19 cellular contexts compared by ENCODE assay signal in the genomic region with DNA sequence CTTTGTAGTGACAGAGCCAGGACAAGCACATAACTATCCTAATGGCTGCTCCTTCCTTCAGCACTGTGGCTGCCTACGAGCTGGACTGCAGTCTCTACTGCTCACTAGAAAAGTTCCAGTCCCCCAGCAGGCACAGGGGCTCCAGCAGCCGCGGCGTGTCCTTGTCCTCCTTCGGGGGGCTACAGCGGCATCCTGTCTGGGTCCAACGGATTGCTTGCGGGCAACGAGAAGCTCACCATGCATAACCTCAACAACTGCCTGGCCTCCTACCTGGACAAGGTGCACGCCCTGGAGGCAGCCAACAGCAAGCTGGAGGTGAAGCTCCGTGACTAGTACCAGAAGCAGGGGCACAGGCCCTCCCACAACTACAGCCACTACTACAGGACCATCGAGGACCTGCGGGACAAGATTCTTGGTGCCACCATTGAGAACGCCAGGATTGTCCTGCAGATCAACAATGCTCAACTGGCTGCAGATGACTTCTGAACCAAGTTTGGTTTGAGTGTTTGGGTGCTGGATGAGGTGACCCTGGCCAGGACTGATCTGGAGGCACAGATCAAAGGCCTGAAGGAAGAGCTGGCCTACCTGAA.
"Had no signal": no experiment of that assay in that cellular context is flagged by ENCODE, and none has a peak within 500 bp of the region (broad histone marks: within the 10 kb centered on the region; RNA-seq: fewer than 3 reads in every experiment).

No MANE protein-coding gene starts in this region.

- H3K9me3 Mint-ChIP-seq: activated B cell treated with CpG ODN at 0.5 μM for 24 hours; activated CD4-positive, alpha-beta memory T cell treated with anti-CD3 and anti-CD28 coated beads, Interleukin-2, amount 10 ng/mL, durations not matched to agents 7 days and 5 days; activated naive CD4-positive, alpha-beta T cell treated with anti-CD3 and anti-CD28 coated beads for 36 hours; activated T-helper 17 cell treated with anti-CD3 and anti-CD28 coated beads, Interleukin-2, amount 50 U/mL, for 72 hours; effector memory CD8-positive, alpha-beta T cell; naive thymus-derived CD8-positive, alpha-beta T cell; stimulated activated naive CD8-positive, alpha-beta T cell treated with anti-CD3 and anti-CD28 coated beads, Interleukin-15, amount 100 ng/mL, for 72 hours; T-cell had no signal

- H3K4me3 Mint-ChIP-seq: activated B cell treated with CpG ODN at 0.5 μM for 24 hours; activated CD4-positive, alpha-beta memory T cell treated with anti-CD3 and anti-CD28 coated beads, Interleukin-2, amount 10 ng/mL, durations not matched to agents 7 days and 5 days; activated naive CD4-positive, alpha-beta T cell treated with anti-CD3 and anti-CD28 coated beads for 36 hours; activated T-helper 17 cell treated with anti-CD3 and anti-CD28 coated beads, Interleukin-2, amount 50 U/mL, for 72 hours; effector memory CD8-positive, alpha-beta T cell; stimulated activated naive CD8-positive, alpha-beta T cell treated with anti-CD3 and anti-CD28 coated beads, Interleukin-15, amount 100 ng/mL, for 72 hours; T-cell had no signal

- H3K27ac Mint-ChIP-seq: activated CD4-positive, alpha-beta memory T cell treated with anti-CD3 and anti-CD28 coated beads, Interleukin-2, amount 10 ng/mL, durations not matched to agents 7 days and 5 days; activated naive CD4-positive, alpha-beta T cell treated with anti-CD3 and anti-CD28 coated beads for 36 hours; activated T-helper 17 cell treated with anti-CD3 and anti-CD28 coated beads, Interleukin-2, amount 50 U/mL, for 72 hours; effector memory CD8-positive, alpha-beta T cell; naive thymus-derived CD8-positive, alpha-beta T cell; T-cell had no signal

- H3K27ac ChIP-seq: body of pancreas, epithelial cell of prostate, foreskin keratinocyte, upper lobe of right lung had no signal

- H3K9me3 ChIP-seq: body of pancreas, testis, upper lobe of right lung had no signal

- DNase-seq: activated B cell treated with CpG ODN at 0.5 μM for 24 hours; activated CD4-positive, alpha-beta memory T cell treated with anti-CD3 and anti-CD28 coated beads, Interleukin-2, amount 10 ng/mL, durations not matched to agents 7 days and 5 days; activated CD4-positive, alpha-beta T cell treated with anti-CD3 and anti-CD28 coated beads for 4 hours; activated naive CD4-positive, alpha-beta T cell treated with anti-CD3 and anti-CD28 coated beads for 36 hours; activated T-cell treated with anti-CD3 and anti-CD28 coated beads, Interleukin-2, amount 50 U/mL, for 1 hour; body of pancreas; caudate nucleus; effector memory CD8-positive, alpha-beta T cell; foreskin keratinocyte; kidney glomerular epithelial cell; left ventricle myocardium inferior; naive thymus-derived CD8-positive, alpha-beta T cell; nucleus accumbens; stimulated activated naive CD8-positive, alpha-beta T cell treated with anti-CD3 and anti-CD28 coated beads, Interleukin-15, amount 100 ng/mL, for 72 hours; T-cell; testis; upper lobe of right lung had no signal

- H3K36me3 Mint-ChIP-seq: naive thymus-derived CD8-positive, alpha-beta T cell; T-cell had no signal

- H3K4me3 ChIP-seq: body of pancreas, left ventricle myocardium inferior, testis, upper lobe of right lung had no signal

- H3K27me3 Mint-ChIP-seq: activated B cell treated with CpG ODN at 0.5 μM for 24 hours; activated CD4-positive, alpha-beta memory T cell treated with anti-CD3 and anti-CD28 coated beads, Interleukin-2, amount 10 ng/mL, durations not matched to agents 7 days and 5 days; activated T-helper 17 cell treated with anti-CD3 and anti-CD28 coated beads, Interleukin-2, amount 50 U/mL, for 72 hours; stimulated activated naive CD8-positive, alpha-beta T cell treated with anti-CD3 and anti-CD28 coated beads, Interleukin-15, amount 100 ng/mL, for 72 hours; T-cell had no signal

- H3K27me3 ChIP-seq: body of pancreas, foreskin keratinocyte, testis, upper lobe of right lung had no signal

- H3K36me3 ChIP-seq: left ventricle myocardium inferior, upper lobe of right lung had no signal

- H3K4me1 ChIP-seq: body of pancreas, foreskin keratinocyte had no signal
